Comparison of ENCODE assay signal across 10 cellular contexts in the genomic region with DNA sequence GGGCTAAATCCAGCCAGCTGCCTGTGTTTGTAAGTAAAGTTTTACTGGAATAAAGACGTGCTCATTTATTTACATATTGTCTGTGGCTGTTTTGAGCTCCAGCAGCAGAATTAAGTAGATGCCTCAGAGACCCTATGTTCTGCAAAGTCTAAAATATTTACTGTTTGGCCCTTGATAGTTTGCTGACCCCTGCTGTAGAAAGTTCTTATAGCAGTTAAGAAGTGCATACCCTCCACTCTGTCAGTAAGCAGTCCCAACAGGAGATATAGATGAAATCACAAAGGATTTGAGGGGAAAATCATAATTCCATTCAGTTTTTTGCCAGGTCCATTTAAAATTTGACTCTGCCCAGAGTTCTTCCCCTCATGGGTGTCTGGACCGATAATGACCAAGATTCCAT. TPM values are rescaled to one million over a fixed set of nuclear protein-coding genes. Genes with fewer than 3 reads are reported as not detected.
A peak's percentile ranks its signal among the peaks of the same experiment; 100 is the strongest.
DNase-seq lines count a peak whose midpoint lies in the region; TF ChIP-seq lines count a peak whose summit lies in the region.
"Had no signal": no experiment of that assay in that cellular context is flagged by ENCODE, and none has a peak within 500 bp of the region (broad histone marks: within the 10 kb centered on the region; RNA-seq: fewer than 3 reads in every experiment).

No MANE protein-coding gene starts in this region.

- H3K4me1 ChIP-seq in parathyroid adenoma: peaks cover 13% of the 10 kb centered on the region

- peaks cover 17% of the 10 kb centered on the region for H3K4me1 Mint-ChIP-seq in activated CD4-positive, alpha-beta T cell treated with anti-CD3 and anti-CD28 coated beads, Interleukin-2, amount 10 ng/mL, durations not matched to agents 24 days and 14 days

- intact Hi-C loops in activated CD4-positive, alpha-beta T cell treated with anti-CD3 and anti-CD28 coated beads, Interleukin-2, amount 10 ng/mL, durations not matched to agents 24 days and 14 days (cut with micrococcal nuclease): no loop called here

- peaks cover 62% of the 10 kb centered on the region for H3K36me3 Mint-ChIP-seq in activated CD4-positive, alpha-beta T cell treated with anti-CD3 and anti-CD28 coated beads, Interleukin-2, amount 10 ng/mL, durations not matched to agents 24 days and 14 days (ENCODE audit: low read depth)
- H3K36me3 Mint-ChIP-seq: natural killer cell had no signal

- H3K79me2 ChIP-seq in parathyroid adenoma: no peaks in the 10 kb centered on the region

- H3K4me3 ChIP-seq in LNCaP clone FGC (ENCODE audit: low read depth, low read length) (no peak overlapping the region), cardiac fibroblast (replicated peaks in 1 of 2; ENCODE audit: low read depth in 2 of 2, low read length in 2 of 2) (no peak overlapping the region), parathyroid adenoma (ENCODE audit: low read depth, low read length) (no peak overlapping the region)
- H3K4me3 ChIP-seq: adrenal gland had no signal

- no peaks in the 10 kb centered on the region for H3K27me3 ChIP-seq in parathyroid adenoma (ENCODE audit: control insufficient read depth, insufficient read depth, low read length)
- H3K27me3 ChIP-seq: adrenal gland had no signal

- no peak overlapping the region for H3K27ac Mint-ChIP-seq in activated CD4-positive, alpha-beta T cell treated with anti-CD3 and anti-CD28 coated beads, Interleukin-2, amount 10 ng/mL, durations not matched to agents 24 days and 14 days
- H3K27ac Mint-ChIP-seq: natural killer cell had no signal

- H3K4me3 Mint-ChIP-seq in activated CD4-positive, alpha-beta T cell treated with anti-CD3 and anti-CD28 coated beads, Interleukin-2, amount 10 ng/mL, durations not matched to agents 24 days and 14 days: no peak overlapping the region
- H3K4me3 Mint-ChIP-seq: natural killer cell had no signal

- no peak overlapping the region for H3K9ac ChIP-seq in parathyroid adenoma

- H3K27me3 Mint-ChIP-seq in activated CD4-positive, alpha-beta T cell treated with anti-CD3 and anti-CD28 coated beads, Interleukin-2, amount 10 ng/mL, durations not matched to agents 24 days and 14 days: no peaks in the 10 kb centered on the region

- no peaks in the 10 kb centered on the region for H3K9me3 Mint-ChIP-seq in activated CD4-positive, alpha-beta T cell treated with anti-CD3 and anti-CD28 coated beads, Interleukin-2, amount 10 ng/mL, durations not matched to agents 24 days and 14 days
- H3K9me3 Mint-ChIP-seq: natural killer cell had no signal

- no peak overlapping the region for H3K4me2 ChIP-seq in parathyroid adenoma (ENCODE audit: low read length)

- TF ChIP-seq CTCF in LNCaP clone FGC (IDR thresholded peaks at IDR 0.05; ENCODE audit: control insufficient read depth, extremely low read depth, insufficient read depth) (peak; percentile 49), cardiac fibroblast (IDR thresholded peaks at IDR 0.05; ENCODE audit: low read depth, low read length) (peak; percentile 63), parathyroid adenoma (IDR thresholded peaks at IDR 0.05) (peak; percentile 22)

- no peaks in the 10 kb centered on the region for H3K36me3 ChIP-seq in parathyroid adenoma (ENCODE audit: control insufficient read depth, insufficient read depth, low read length)

- no peak overlapping the region for H3K27ac ChIP-seq in parathyroid adenoma
- H3K27ac ChIP-seq: adrenal gland had no signal

- no peaks in the 10 kb centered on the region for H3K9me3 ChIP-seq in parathyroid adenoma (ENCODE audit: control insufficient read depth, low read length)
- H3K9me3 ChIP-seq: adrenal gland had no signal

- DNase-seq in activated CD4-positive, alpha-beta T cell treated with anti-CD3 and anti-CD28 coated beads, Interleukin-2, amount 10 ng/mL, durations not matched to agents 24 days and 14 days: peak; percentile 61
- no peak for DNase-seq in activated CD4-positive, alpha-beta T cell treated with anti-CD3 and anti-CD28 coated beads for 4 hours
- DNase-seq in LNCaP clone FGC (ENCODE audit: low read depth) (peak; percentile 10), cardiac fibroblast (ENCODE audit: low read depth in 2 of 2) (peak; percentile 53 to 54), COR-L47 (lab: John Stamatoyannopoulos, UW) (no peak), NCI-H128 (lab: John Stamatoyannopoulos, UW; ENCODE audit: unreplicated experiment) (no peak), activated gamma-delta T cell treated with Interleukin-2 at 50 U/mL for 16 hours (no peak)
- DNase-seq: adrenal gland, natural killer cell had no signal

- no peak overlapping the region for H2AFZ ChIP-seq in parathyroid adenoma

RNA-seq across cellular contexts. Expression of gene ITM2C, which starts 50.1 kb away (rescaled TPM):
- 8.3 and 10.3 TPM in 2 replicates for total RNA-seq in activated CD4-positive, alpha-beta T cell treated with anti-CD3 and anti-CD28 coated beads, Interleukin-2, amount 10 ng/mL, durations not matched to agents 24 days and 14 days

Comparison
In these comparisons a context has a peak if more than half of its experiments do, and no peak if none do; other contexts are left out.
1. DNase-seq: peak in activated CD4-positive, alpha-beta T cell treated with anti-CD3 and anti-CD28 coated beads, Interleukin-2, amount 10 ng/mL, durations not matched to agents 24 days and 14 days (single experiment), LNCaP clone FGC (single experiment) and cardiac fibroblast (2 of 2); none in activated CD4-positive, alpha-beta T cell treated with anti-CD3 and anti-CD28 coated beads for 4 hours (0 of 2), COR-L47 (single experiment), NCI-H128 (single experiment) and activated gamma-delta T cell treated with Interleukin-2 at 50 U/mL for 16 hours (single experiment).
2. Peak in every context shown above with its lines, with median percentiles within 50 percentile points of each other: CTCF ChIP-seq.